ENCODE assay signal across 28 cellular contexts in the genomic region with DNA sequence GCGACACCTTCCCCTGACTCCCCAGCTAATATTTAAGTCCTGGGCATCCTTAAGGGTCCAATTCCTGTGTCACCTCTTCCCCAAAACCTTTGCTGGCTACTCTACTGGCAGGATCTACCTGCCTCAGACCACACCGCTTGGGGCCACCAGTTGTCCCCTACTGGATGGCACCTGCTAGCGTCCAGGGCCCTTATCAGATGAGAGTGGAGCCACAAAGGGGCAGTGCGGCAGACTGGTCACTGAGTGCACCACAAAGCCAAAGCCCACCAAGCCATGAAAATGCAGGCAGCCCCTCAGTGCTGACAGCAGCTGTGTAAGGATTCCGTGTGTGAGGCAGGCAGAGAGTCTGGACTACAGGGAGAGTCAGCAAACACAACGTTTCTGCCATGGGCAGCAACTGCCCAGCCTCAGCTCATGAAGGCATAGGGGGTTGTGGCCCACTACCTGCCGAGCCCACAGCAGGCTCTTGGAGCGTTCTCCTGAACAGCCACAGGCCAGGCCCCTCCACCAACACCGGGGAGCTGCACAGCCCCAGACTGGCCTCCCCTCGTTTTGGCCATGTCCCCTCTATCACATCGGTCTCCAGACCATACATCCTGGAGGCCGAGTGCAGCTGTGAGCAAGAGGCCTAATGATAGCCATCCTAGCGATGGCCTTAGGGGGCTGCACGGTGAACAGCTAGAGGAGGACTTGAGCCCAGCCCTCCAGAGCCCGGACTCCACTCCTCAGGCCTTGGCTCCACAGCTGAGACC. TPM values are rescaled to one million over a fixed set of nuclear protein-coding genes. Genes with fewer than 3 reads are reported as not detected.
DNase-seq lines count a peak whose midpoint lies in the region; ATAC-seq and TF ChIP-seq lines count a peak whose summit lies in the region.
"Had no signal": no experiment of that assay in that cellular context is flagged by ENCODE, and none has a peak within 500 bp of the region (broad histone marks: within the 10 kb centered on the region; RNA-seq: fewer than 3 reads in every experiment).

No MANE protein-coding gene starts in this region.

- no peak for ATAC-seq in stimulated activated effector memory CD8-positive, alpha-beta T cell treated with anti-CD3 and anti-CD28 coated beads, Interleukin-12 subunit alpha, Interleukin-12 subunit beta, amount 100 ng/mL, for 72 hours
- no peak for ATAC-seq in HG02571 (IDR thresholded peaks at IDR 0.05; ENCODE audit: unreplicated experiment)
- ATAC-seq: GM23338 had no signal

- H3K4me1 ChIP-seq in H9 (ENCODE audit: insufficient read depth, low read length) (no peaks in the 10 kb centered on the region), testis (no peaks in the 10 kb centered on the region)
- H3K4me1 ChIP-seq: BLaER1, prostate gland, SJSA1, upper lobe of left lung had no signal

- no peak overlapping the region for H3K56ac ChIP-seq in H9 (ENCODE audit: insufficient read length, low read depth, low read length)

- no peak overlapping the region for H3K9ac ChIP-seq in H9 (ENCODE audit: extremely low read depth, insufficient read length, low read length)
- H3K9ac ChIP-seq: BLaER1 had no signal

- peak; percentile 30 for DNase-seq in activated CD8-positive, alpha-beta memory T cell treated with anti-CD3 and anti-CD28 coated beads for 24 hours
- no peak for DNase-seq in activated CD8-positive, alpha-beta memory T cell treated with anti-CD3 and anti-CD28 coated beads, Interleukin-2, amount 50 U/mL, for 4 hours
- DNase-seq in H9 (peak; percentile 16), islet precursor cell (peak; percentile 38), NCI-H2227 (lab: John Stamatoyannopoulos, UW; ENCODE audit: unreplicated experiment) (no peak), testis (no peak)
- DNase-seq in stimulated activated effector memory CD8-positive, alpha-beta T cell treated with anti-CD3 and anti-CD28 coated beads, Interleukin-12 subunit alpha, Interleukin-12 subunit beta, amount 100 ng/mL, for 72 hours (ENCODE audit: low spot score in 2 of 2): peak; percentile 1 to 44
- DNase-seq: ACHN; activated CD4-positive, CD25-positive, alpha-beta regulatory T cell treated with anti-CD3 and anti-CD28 coated beads, Interleukin-2, amount 50 U/mL, for 72 hours; activated naive CD4-positive, alpha-beta T cell; amniotic stem cell; COR-L47; cortex of kidney; DMS79; GF-D8; KBM-7; NCI-H1436 treated with DMSO at 0.1 percent for 48 hours; NCI-H2107; NCI-H510A treated with DMSO at 0.1 percent for 48 hours had no signal

- no peak overlapping the region for H3T11ph ChIP-seq in H9 (ENCODE audit: low read length)

- H3K4me3 Mint-ChIP-seq in H9: no peak overlapping the region
- no peak overlapping the region for H3K4me3 Mint-ChIP-seq in stimulated activated effector memory CD8-positive, alpha-beta T cell treated with anti-CD3 and anti-CD28 coated beads, Interleukin-12 subunit alpha, Interleukin-12 subunit beta, amount 100 ng/mL, for 72 hours
- H3K4me3 Mint-ChIP-seq: GM23338, neural crest cell, T-cell had no signal

- no peak overlapping the region for H2BK12ac ChIP-seq in H9 (ENCODE audit: insufficient read length, low read depth, low read length)

- H4K8ac ChIP-seq in H9 (replicated peaks; ENCODE audit: insufficient read length, low read depth, low read length): no peak overlapping the region

- no peak overlapping the region for H3K4ac ChIP-seq in H9 (ENCODE audit: low read depth, low read length)

- no peak overlapping the region for H3K23ac ChIP-seq in H9 (ENCODE audit: insufficient read length, low read depth, low read length)

- no peak overlapping the region for H3K4me3 ChIP-seq in testis
- H3K4me3 ChIP-seq: BLaER1, GM23338, prostate gland, SJSA1, upper lobe of left lung had no signal

- H2AK5ac ChIP-seq in H9 (ENCODE audit: insufficient read length, low read length): no peak overlapping the region

- H3K27me3 ChIP-seq in H9 (ENCODE audit: insufficient read depth, low read length) (no peaks in the 10 kb centered on the region), testis (no peaks in the 10 kb centered on the region)
- H3K27me3 ChIP-seq: BLaER1, upper lobe of left lung had no signal

- no peaks in the 10 kb centered on the region for H3K36me3 ChIP-seq in testis (ENCODE audit: low read depth, missing control alignments)
- H3K36me3 ChIP-seq: BLaER1, prostate gland, SJSA1, upper lobe of left lung had no signal

- H2BK5ac ChIP-seq in H9 (ENCODE audit: insufficient read length, low read length): no peak overlapping the region

- no peak overlapping the region; the same call in 1 of the 2 replicates for H3K14ac ChIP-seq in H9 (ENCODE audit: insufficient read depth, low read length)

- no peaks in the 10 kb centered on the region for H3K36me3 Mint-ChIP-seq in H9 (ENCODE audit: insufficient read depth in 1 of 3, low read depth in 3 of 3)
- H3K36me3 Mint-ChIP-seq in stimulated activated effector memory CD8-positive, alpha-beta T cell treated with anti-CD3 and anti-CD28 coated beads, Interleukin-12 subunit alpha, Interleukin-12 subunit beta, amount 100 ng/mL, for 72 hours: no peaks in the 10 kb centered on the region
- H3K36me3 Mint-ChIP-seq: T-cell had no signal

- H4K5ac ChIP-seq in H9 (ENCODE audit: insufficient read length, low read depth, low read length): no peak overlapping the region

- no CpG with 5 or more reads among the region's 15 CpGs for WGBS in H9 (ENCODE audit: extremely low coverage, insufficient read length, low lambda C conversion rate)
- WGBS in testis, 2 donors: 90 to 91% methylated on average over 12 to 15 of the region's 15 CpGs

- TF ChIP-seq POLR2A in testis (IDR thresholded peaks at IDR 0.05): no peak

- no peaks in the 10 kb centered on the region for H4K20me1 ChIP-seq in H9 (ENCODE audit: control insufficient read depth, insufficient read depth, insufficient read length)
- H4K20me1 ChIP-seq: BLaER1 had no signal

- intact Hi-C loops in testis (cut with DNase I; ENCODE audit: low total_unique reads): no loop called here

- no peaks in the 10 kb centered on the region for H3K9me3 ChIP-seq in H9 (ENCODE audit: control insufficient read depth, low read depth, low read length)
- no peaks in the 10 kb centered on the region for H3K9me3 ChIP-seq in testis
- H3K9me3 ChIP-seq: BLaER1, prostate gland, SJSA1, upper lobe of left lung had no signal

- H3K23me2 ChIP-seq in H9 (ENCODE audit: insufficient read length, low read depth, low read length, poor library complexity, severe bottlenecking): no peaks in the 10 kb centered on the region

- H3K27ac ChIP-seq in H9 (ENCODE audit: insufficient read length, low read depth, low read length) (no peak overlapping the region), testis (no peak overlapping the region)
- H3K27ac ChIP-seq: BLaER1, prostate gland, SJSA1, upper lobe of left lung had no signal

- H3K4me2 ChIP-seq in H9 (ENCODE audit: insufficient read depth, insufficient read length, low read length): no peak overlapping the region
- H3K4me2 ChIP-seq: BLaER1, GM23338 had no signal

- H2BK120ac ChIP-seq in H9 (ENCODE audit: low read depth, low read length, poor library complexity, severe bottlenecking): no peak overlapping the region

- no peaks in the 10 kb centered on the region for H3K79me2 ChIP-seq in H9 (ENCODE audit: insufficient read depth, low read length)

- no peaks in the 10 kb centered on the region for H3K79me1 ChIP-seq in H9 (ENCODE audit: insufficient read depth, low read depth, low read length, poor library complexity, severe bottlenecking)

- H3K9me3 Mint-ChIP-seq in H9: no peaks in the 10 kb centered on the region
- H3K9me3 Mint-ChIP-seq in stimulated activated effector memory CD8-positive, alpha-beta T cell treated with anti-CD3 and anti-CD28 coated beads, Interleukin-12 subunit alpha, Interleukin-12 subunit beta, amount 100 ng/mL, for 72 hours: no peaks in the 10 kb centered on the region
- H3K9me3 Mint-ChIP-seq: neural crest cell, T-cell had no signal

- TF ChIP-seq CTCF in H9 (conservative IDR thresholded peaks at IDR 0.05) (no peak), testis (IDR thresholded peaks at IDR 0.05) (no peak)

- no peak overlapping the region for H3K27ac Mint-ChIP-seq in H9
- H3K27ac Mint-ChIP-seq in stimulated activated effector memory CD8-positive, alpha-beta T cell treated with anti-CD3 and anti-CD28 coated beads, Interleukin-12 subunit alpha, Interleukin-12 subunit beta, amount 100 ng/mL, for 72 hours: no peak overlapping the region
- H3K27ac Mint-ChIP-seq: GM23338, T-cell had no signal

- H4K91ac ChIP-seq in H9 (ENCODE audit: insufficient read length, low read depth, low read length): no peak overlapping the region

- H2BK20ac ChIP-seq in H9 (ENCODE audit: low read depth, low read length, poor library complexity, severe bottlenecking): no peak overlapping the region

- H3K4me1 Mint-ChIP-seq in H9: 0 out of 4 replicates have a peak, but pooled peaks cover 0 to 5% of the 10 kb centered on the region in 2 experiments
- no peaks in the 10 kb centered on the region for H3K4me1 Mint-ChIP-seq in stimulated activated effector memory CD8-positive, alpha-beta T cell treated with anti-CD3 and anti-CD28 coated beads, Interleukin-12 subunit alpha, Interleukin-12 subunit beta, amount 100 ng/mL, for 72 hours
- H3K4me1 Mint-ChIP-seq: GM23338, neural crest cell, T-cell had no signal

- no peaks in the 10 kb centered on the region; the same call in none of the 2 replicates for H3K27me3 Mint-ChIP-seq in H9 (ENCODE audit: low read depth)

- H3K18ac ChIP-seq in H9 (ENCODE audit: insufficient read length, low read depth, low read length): no peak overlapping the region

- H2AFZ ChIP-seq in H9 (ENCODE audit: low read length): no peak overlapping the region
- H2AFZ ChIP-seq: GM23338 had no signal

- H2BK15ac ChIP-seq in H9 (ENCODE audit: low read depth, low read length): no peak overlapping the region

RNA-seq across cellular contexts. Expression of gene ALDH1L1, which starts 32.3 kb away (rescaled TPM):
- 0.68 and 0.90 TPM in 2 replicates for total RNA-seq in H9 (2021)
- 10 to 100 TPM; 67.5 to 73.8 TPM for total RNA-seq in testis
- 19.6 TPM for polyA plus RNA-seq in testis (ENCODE audit: insufficient read depth, low read depth, low replicate concordance)
- total RNA-seq: lung microvascular endothelial cell, SJSA1 had no signal

Comparison
In these comparisons a context has a peak if more than half of its experiments do, and no peak if none do; other contexts are left out.
1. DNase-seq: peak in activated CD8-positive, alpha-beta memory T cell treated with anti-CD3 and anti-CD28 coated beads for 24 hours (single experiment), H9 (single experiment), islet precursor cell (single experiment) and stimulated activated effector memory CD8-positive, alpha-beta T cell treated with anti-CD3 and anti-CD28 coated beads, Interleukin-12 subunit alpha, Interleukin-12 subunit beta, amount 100 ng/mL, for 72 hours (2 of 2); none in activated CD8-positive, alpha-beta memory T cell treated with anti-CD3 and anti-CD28 coated beads, Interleukin-2, amount 50 U/mL, for 4 hours (single experiment), NCI-H2227 (single experiment) and testis (single experiment).
2. RNA of gene ALDH1L1, which starts 32.3 kb away (total RNA-seq): 67.5 to 73.8 TPM in testis; 0.68 to 0.90 TPM in H9; every median in the first group is over 10 times any median in the second.